ENCODE assay signal across 24 cellular contexts in the genomic region with DNA sequence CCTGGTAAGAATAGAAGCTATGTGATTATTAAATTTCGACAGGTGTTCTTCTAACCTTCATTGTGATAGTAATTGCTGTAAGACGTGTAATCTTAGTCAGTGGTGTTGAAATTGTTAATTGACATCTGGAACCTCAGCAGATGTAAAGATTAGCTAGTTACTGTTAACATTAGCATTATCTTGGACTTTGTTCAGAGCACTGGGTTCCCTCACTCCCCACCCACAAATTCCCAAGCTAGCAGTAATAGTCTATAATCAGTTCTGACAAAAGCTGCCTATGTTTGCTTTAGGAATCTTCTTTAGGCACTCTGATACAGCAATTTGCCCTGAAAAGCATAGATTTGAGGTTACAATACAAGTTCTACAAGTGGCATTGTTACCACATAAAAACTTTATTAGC.
"Had no signal": no experiment of that assay in that cellular context is flagged by ENCODE, and none has a peak within 500 bp of the region (broad histone marks: within the 10 kb centered on the region; RNA-seq: fewer than 3 reads in every experiment).

No MANE protein-coding gene starts in this region.

- H3K36me3 ChIP-seq: breast epithelium, SJCRH30 had no signal

- H3K4me3 ChIP-seq: body of pancreas, breast epithelium, SJCRH30, SK-N-MC had no signal

- ATAC-seq: activated CD8-positive, alpha-beta T cell treated with anti-CD3 and anti-CD28 coated beads for 36 hours; body of pancreas; Panc1 had no signal

- H3K27ac ChIP-seq: body of pancreas, breast epithelium, SJCRH30, SK-N-MC had no signal

- DNase-seq: activated CD4-positive, alpha-beta T cell treated with anti-CD3 and anti-CD28 coated beads, Interleukin-2, amount 10 ng/mL, durations not matched to agents 24 days and 14 days; activated CD4-positive, alpha-beta T cell treated with anti-CD3 and anti-CD28 coated beads, Interleukin-2, amount 50 U/mL, for 4 hours; activated CD8-positive, alpha-beta T cell treated with anti-CD3 and anti-CD28 coated beads for 36 hours; activated effector memory CD4-positive, alpha-beta T cell treated with Interleukin-2 at 50 U/mL for 16 hours; activated naive CD8-positive, alpha-beta T cell treated with anti-CD3 and anti-CD28 coated beads, Interleukin-2, amount 10 ng/mL, durations not matched to agents 7 days and 5 days; activated T-cell treated with anti-CD3 and anti-CD28 coated beads, Interleukin-2, amount 50 U/mL, for 48 hours; amygdala; body of pancreas; Karpas-422; KBM-7; NCI-H1092; NCI-H187 treated with DMSO at 0.1 percent for 48 hours; NCI-H2081; NCI-H2171 treated with DMSO at 0.1 percent for 48 hours; NCI-H2227 treated with DMSO at 0.1 percent for 48 hours; NCI-H446; NCI-H510A treated with DMSO at 0.1 percent for 48 hours; SHP77; SJCRH30 had no signal

- FAIRE-seq: astrocyte, TTC549 had no signal

- H3K9me3 ChIP-seq: body of pancreas, breast epithelium, SJCRH30 had no signal

- H3K4me1 ChIP-seq: body of pancreas, breast epithelium, SJCRH30 had no signal

- H3K27me3 ChIP-seq: body of pancreas, SJCRH30 had no signal
